11 cellular contexts compared by ENCODE assay signal in the genomic region with DNA sequence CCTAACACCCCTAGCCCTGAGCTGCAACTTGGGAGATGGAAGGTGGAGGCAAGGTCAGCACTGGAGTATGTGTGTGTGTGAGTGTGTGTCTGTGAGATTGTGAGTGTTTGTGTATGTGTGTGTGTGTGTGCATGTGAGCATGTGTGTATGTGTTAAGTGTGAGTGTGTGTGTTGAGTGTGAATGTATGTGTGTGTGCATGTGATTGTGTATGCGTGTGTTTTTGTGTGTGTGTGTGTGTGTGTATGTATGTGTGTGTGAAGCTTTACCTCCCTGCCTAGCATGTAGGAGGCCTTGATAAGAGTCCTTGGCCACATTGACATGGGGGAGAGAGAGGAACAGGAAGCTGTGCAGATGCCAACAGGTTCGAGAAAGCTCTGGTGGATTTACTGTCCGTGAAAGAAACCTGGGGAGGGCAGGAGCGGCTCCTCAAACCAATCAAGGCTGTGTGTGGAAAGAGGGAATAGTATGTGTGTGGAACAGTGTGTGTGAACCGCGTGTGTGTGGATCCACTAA. TPM values are rescaled to one million over a fixed set of nuclear protein-coding genes. Genes with fewer than 3 reads are reported as not detected.
DNase-seq lines count a peak whose midpoint lies in the region; ATAC-seq and TF ChIP-seq lines count a peak whose summit lies in the region.
"Had no signal": no experiment of that assay in that cellular context is flagged by ENCODE, and none has a peak within 500 bp of the region (broad histone marks: within the 10 kb centered on the region; RNA-seq: fewer than 3 reads in every experiment).

No MANE protein-coding gene starts in this region.

- H3K4ac ChIP-seq in IMR-90 (ENCODE audit: low read depth, low read length) = peak overlapping the region; percentile 13; the same call in 1 of the 2 replicates
- H3K4ac ChIP-seq in neuronal stem cell (ENCODE audit: low read length) = no peak overlapping the region

- no TSS peak for BruUV-seq in IMR-90 (replicated peaks; lab: Mats Ljungman, UMichigan)

- no peaks in the 10 kb centered on the region for H3K27me3 ChIP-seq in CD4-positive, CD25-positive, alpha-beta regulatory T cell (ENCODE audit: control insufficient read depth, insufficient read depth, low read length)
- H3K27me3 ChIP-seq in IMR-90 (ENCODE audit: control insufficient read depth, insufficient read depth, low read length) (no peaks in the 10 kb centered on the region), neuronal stem cell (ENCODE audit: control insufficient read depth in 3 of 3, insufficient read depth in 3 of 3, low read depth in 1 of 3, low read length in 3 of 3) (no peaks in the 10 kb centered on the region)
- H3K27me3 ChIP-seq: foreskin keratinocyte had no signal

- H3K4me2 ChIP-seq in IMR-90 (ENCODE audit: low read depth, low read length) (no peak overlapping the region), neuronal stem cell (ENCODE audit: insufficient read depth, low read length, poor library complexity, severe bottlenecking) (no peak overlapping the region)

- no peaks in the 10 kb centered on the region for H3K36me3 ChIP-seq in CD4-positive, CD25-positive, alpha-beta regulatory T cell (ENCODE audit: control insufficient read depth, insufficient read depth, low read length)
- H3K36me3 ChIP-seq in IMR-90 (ENCODE audit: control insufficient read depth, insufficient read depth, low read length) = peaks cover 10% of the 10 kb centered on the region; the same call in 1 of the 2 replicates
- no peaks in the 10 kb centered on the region for H3K36me3 ChIP-seq in neuronal stem cell (replicated peaks in 1 of 2; ENCODE audit: control insufficient read depth in 2 of 2, insufficient read depth in 2 of 2, low read length in 2 of 2)

- TF ChIP-seq RAD21 in IMR-90 (IDR thresholded peaks at IDR 0.05; ENCODE audit: low read length) = no peak

- 0 out of 2 replicates have a peak overlapping the region, but pooled peaks have one; percentile 4 for H4K5ac ChIP-seq in IMR-90 (ENCODE audit: low read depth, low read length)

- H4K20me1 ChIP-seq in IMR-90 (ENCODE audit: insufficient read depth, low read length) = no peaks in the 10 kb centered on the region

- H2BK120ac ChIP-seq in IMR-90 (ENCODE audit: low read depth, low read length) (no peak overlapping the region; the same call in 1 of the 2 replicates), neuronal stem cell (ENCODE audit: low read depth, low read length) (no peak overlapping the region)

- peaks cover 5 to 18% (median 9%) of the 10 kb centered on the region in 4 donors for H3K4me1 Mint-ChIP-seq in CD4-positive, CD25-positive, alpha-beta regulatory T cell
- H3K4me1 Mint-ChIP-seq in central memory CD8-positive, alpha-beta T cell = peaks cover 36% of the 10 kb centered on the region

- H3K4me3 ChIP-seq in CD4-positive, CD25-positive, alpha-beta regulatory T cell (ENCODE audit: low read depth, low read length) = no peak overlapping the region
- H3K4me3 ChIP-seq in IMR-90 (ENCODE audit: insufficient read depth, low read depth, low read length) = no peak overlapping the region
- peak overlapping the region in 1 of 2 donors; percentile 10 for H3K4me3 ChIP-seq in neuronal stem cell (ENCODE audit: low read length in 2 of 2)

- TF ChIP-seq POLR2A in IMR-90 (IDR thresholded peaks at IDR 0.05; ENCODE audit: low read depth, low read length) = no peak

- H3K9me3 Mint-ChIP-seq in CD4-positive, CD25-positive, alpha-beta regulatory T cell = no peaks in the 10 kb centered on the region
- H3K9me3 Mint-ChIP-seq in central memory CD8-positive, alpha-beta T cell = no peaks in the 10 kb centered on the region

- H3K9me1 ChIP-seq in IMR-90 (ENCODE audit: insufficient read depth, low read length) = peaks cover 8% of the 10 kb centered on the region

- no peak for ATAC-seq in CD4-positive, CD25-positive, alpha-beta regulatory T cell (ENCODE audit: low read depth in 2 of 2)
- ATAC-seq in IMR-90 (ENCODE audit: low read depth) (no peak), GM21528 (IDR thresholded peaks at IDR 0.05; ENCODE audit: low FRiP score, unreplicated experiment) (no peak), GM18511 (IDR thresholded peaks at IDR 0.05; ENCODE audit: unreplicated experiment) (no peak)
- ATAC-seq in central memory CD8-positive, alpha-beta T cell (replicated peaks; ENCODE audit: extremely low read depth, poor library complexity, severe bottlenecking) = peak; percentile 30
- ATAC-seq: foreskin keratinocyte had no signal

- no peak overlapping the region for H3K56ac ChIP-seq in IMR-90 (ENCODE audit: extremely low read depth, insufficient read depth, low read length)

- H3K23ac ChIP-seq in IMR-90 (ENCODE audit: low read depth, low read length) = no peak overlapping the region; the same call in 1 of the 2 replicates
- H3K23ac ChIP-seq in neuronal stem cell (ENCODE audit: low read depth, low read length, poor library complexity) = peak overlapping the region; percentile 16

- POLR2A ChIA-PET in IMR-90 (lab: Charles Lee; ENCODE audit: unreplicated experiment) = no interaction called here

- in situ Hi-C loops in IMR-90 (cut with MboI; ENCODE audit: low sequenced_read_pairs) = no loop called here

- dilution Hi-C loops in IMR-90 (cut with HindIII; ENCODE audit: low sequenced_read_pairs, unreplicated experiment) = no loop called here

- H2BK12ac ChIP-seq in neuronal stem cell (ENCODE audit: low read length) = no peak overlapping the region

- no peak overlapping the region for H2AFZ ChIP-seq in IMR-90 (replicated peaks; ENCODE audit: low read length, poor library complexity)
- H2AFZ ChIP-seq in neuronal stem cell (ENCODE audit: low read length) = no peak overlapping the region

- CTCF ChIA-PET in IMR-90 (lab: Yijun Ruan, JAX) = no interaction called here

- no peak for DNase-seq in CD4-positive, CD25-positive, alpha-beta regulatory T cell
- no peak for DNase-seq in IMR-90
- no peak for DNase-seq in central memory CD8-positive, alpha-beta T cell (ENCODE audit: low spot score in 2 of 2)
- DNase-seq in neuronal stem cell (ENCODE audit: low spot score) = no peak
- DNase-seq in activated effector memory CD4-positive, alpha-beta T cell treated with Interleukin-2 at 50 U/mL for 16 hours = no peak
- DNase-seq in stimulated activated CD4-positive, alpha-beta T cell treated with anti-CD3 and anti-CD28 coated beads, Interleukin-12 subunit alpha, Interleukin-12 subunit beta, amount 100 ng/mL, for 4 hours = no peak
- DNase-seq: foreskin keratinocyte had no signal

- H3K18ac ChIP-seq in IMR-90 (ENCODE audit: low read depth, low read length) (no peak overlapping the region), neuronal stem cell (ENCODE audit: low read length) (peak overlapping the region; percentile 72)

- H3K79me1 ChIP-seq in IMR-90 (ENCODE audit: low read depth in 1 of 2, low read length in 2 of 2) (peaks cover 0 to 12% of the 10 kb centered on the region in 2 experiments; a peak in 1 of 4 replicates), neuronal stem cell (ENCODE audit: low read depth, low read length) (peaks cover 5% of the 10 kb centered on the region)

- H2BK5ac ChIP-seq in IMR-90 (ENCODE audit: low read depth, low read length, poor library complexity, severe bottlenecking) = peak overlapping the region; percentile 52
- peak overlapping the region; percentile 42 for H2BK5ac ChIP-seq in neuronal stem cell (ENCODE audit: low read length)

- no peaks in the 10 kb centered on the region for H3K9me3 ChIP-seq in CD4-positive, CD25-positive, alpha-beta regulatory T cell (ENCODE audit: control insufficient read depth in 2 of 2, low read length in 2 of 2)
- H3K9me3 ChIP-seq in IMR-90 (ENCODE audit: control insufficient read depth, insufficient read depth, low read length) = no peaks in the 10 kb centered on the region
- H3K9me3 ChIP-seq in neuronal stem cell (replicated peaks in 1 of 2; ENCODE audit: control insufficient read depth in 2 of 2, insufficient read depth in 1 of 2, low read depth in 1 of 2, low read length in 2 of 2) = no peaks in the 10 kb centered on the region
- H3K9me3 ChIP-seq: Caco-2 had no signal

- H2BK20ac ChIP-seq in IMR-90 (ENCODE audit: low read depth, low read length) = 0 out of 2 replicates have a peak overlapping the region, but pooled peaks have one; percentile 27

- H2BK15ac ChIP-seq in IMR-90 (ENCODE audit: low read depth, low read length) = no peak overlapping the region
- peak overlapping the region; percentile 78 for H2BK15ac ChIP-seq in neuronal stem cell (ENCODE audit: low read length)

- no peak overlapping the region for H3K14ac ChIP-seq in IMR-90 (replicated peaks; ENCODE audit: low read depth, low read length)
- no peak overlapping the region for H3K14ac ChIP-seq in neuronal stem cell (ENCODE audit: low read length)

- H2AK5ac ChIP-seq in IMR-90 (ENCODE audit: low read depth, low read length) (peak overlapping the region; percentile 63; the same call in 1 of the 2 replicates), neuronal stem cell (ENCODE audit: low read depth, low read length) (peak overlapping the region; percentile 66)

- intact Hi-C loops in IMR-90 (cut with micrococcal nuclease) = no loop called here

- H3K27me3 Mint-ChIP-seq in CD4-positive, CD25-positive, alpha-beta regulatory T cell = no peaks in the 10 kb centered on the region
- H3K27me3 Mint-ChIP-seq in central memory CD8-positive, alpha-beta T cell = no peaks in the 10 kb centered on the region

- peak overlapping the region in 2 of 3 donors; percentile 20 to 75 for H3K27ac Mint-ChIP-seq in CD4-positive, CD25-positive, alpha-beta regulatory T cell
- peak overlapping the region; percentile 71 for H3K27ac Mint-ChIP-seq in central memory CD8-positive, alpha-beta T cell (ENCODE audit: low read depth)

- H4K91ac ChIP-seq in IMR-90 (ENCODE audit: insufficient read depth, low read depth, low read length) = no peak overlapping the region
- H4K91ac ChIP-seq in neuronal stem cell (ENCODE audit: low read depth, low read length, poor library complexity) = no peak overlapping the region

- H3K9ac ChIP-seq in IMR-90 (ENCODE audit: low read depth, low read length) (no peak overlapping the region), neuronal stem cell (ENCODE audit: low read depth, low read length, poor library complexity) (no peak overlapping the region)

- no peak overlapping the region for H3K27ac ChIP-seq in CD4-positive, CD25-positive, alpha-beta regulatory T cell (ENCODE audit: insufficient read depth, low read length, poor library complexity, severe bottlenecking)
- H3K27ac ChIP-seq in IMR-90 (ENCODE audit: insufficient read depth, low read length) = no peak overlapping the region
- H3K27ac ChIP-seq in neuronal stem cell (replicated peaks; ENCODE audit: low read length) = no peak overlapping the region
- H3K27ac ChIP-seq: foreskin keratinocyte had no signal

- H4K8ac ChIP-seq in IMR-90 (ENCODE audit: low read depth in 2 of 2, low read length in 2 of 2) (no peak overlapping the region), neuronal stem cell (ENCODE audit: low read depth, low read length) (no peak overlapping the region)

- H3K4me1 ChIP-seq in CD4-positive, CD25-positive, alpha-beta regulatory T cell (ENCODE audit: control insufficient read depth, insufficient read depth, low read length, poor library complexity, severe bottlenecking) = no peaks in the 10 kb centered on the region
- H3K4me1 ChIP-seq in IMR-90 (ENCODE audit: control insufficient read depth, insufficient read depth, low read length) (peaks cover 28% of the 10 kb centered on the region), neuronal stem cell (ENCODE audit: control insufficient read depth in 2 of 2, insufficient read depth in 1 of 2, low read depth in 1 of 2, low read length in 2 of 2) (peaks cover 9 to 25% of the 10 kb centered on the region in 2 donors)
- H3K4me1 ChIP-seq: foreskin keratinocyte had no signal

- H3K36me3 Mint-ChIP-seq in CD4-positive, CD25-positive, alpha-beta regulatory T cell = no peaks in the 10 kb centered on the region
- peaks cover 3% of the 10 kb centered on the region for H3K36me3 Mint-ChIP-seq in central memory CD8-positive, alpha-beta T cell (ENCODE audit: insufficient read depth)

- TF ChIP-seq CTCF in IMR-90 (conservative IDR thresholded peaks at IDR 0.05; ENCODE audit: low read depth, low read length) = no peak

- 87% methylated on average over 6 of the region's 6 CpGs; no CpG with 5 or more reads in 1 of the 2 experiments for WGBS in IMR-90 (ENCODE audit: extremely low coverage in 2 of 2, insufficient read length in 1 of 2), 2 experiments
- WGBS in neuronal stem cell (ENCODE audit: extremely low coverage in 2 of 2, insufficient read length in 2 of 2, insufficient replicate concordance in 1 of 2), 2 donors = 88% methylated on average over 1 of the region's 6 CpGs; no CpG with 5 or more reads in 1 of the 2 donors

- H3K4me3 Mint-ChIP-seq in CD4-positive, CD25-positive, alpha-beta regulatory T cell = peak overlapping the region in 2 of 4 donors; percentile 1 to 67
- H3K4me3 Mint-ChIP-seq in central memory CD8-positive, alpha-beta T cell = peak overlapping the region; percentile 49

- no peak overlapping the region for H2AK9ac ChIP-seq in IMR-90 (replicated peaks; ENCODE audit: low read depth, low read length, poor library complexity)

RNA-seq across cellular contexts. Expression of a gene that starts 9.3 kb away (rescaled TPM):
- 1.3 TPM for total RNA-seq in CD4-positive, CD25-positive, alpha-beta regulatory T cell
- under 1 TPM in 3 of 4 donors, not detected in 1; 0.37 to 0.67 (median 0.39) TPM for polyA plus RNA-seq in CD4-positive, CD25-positive, alpha-beta regulatory T cell
- 5.9 and 6.1 TPM in 2 replicates for total RNA-seq in IMR-90 (2012; rRNA removed)
- 8.6 and 10.1 TPM in 2 replicates for polyA plus RNA-seq in IMR-90 (2012; rRNA removed)
- 4.5 and 6.1 TPM in 2 replicates for polyA plus RNA-seq in IMR-90 (2012; cell fraction: cytosol; rRNA removed)
- polyA plus RNA-seq in IMR-90 (2012; cell fraction: nucleus; rRNA removed; ENCODE audit: low replicate concordance) = 46.1 and 53.0 TPM in 2 replicates
- 13.0 TPM for polyA plus RNA-seq in neuronal stem cell (2013, experiment 1 of 2)
- polyA plus RNA-seq in neuronal stem cell (2013, experiment 2 of 2) = 13.1 TPM

RNA-seq across cellular contexts. Expression of a gene that starts 9.7 kb away (rescaled TPM):
- 0.44 TPM for total RNA-seq in CD4-positive, CD25-positive, alpha-beta regulatory T cell
- polyA plus RNA-seq in CD4-positive, CD25-positive, alpha-beta regulatory T cell = not detected
- 11.7 and 13.6 TPM in 2 replicates for total RNA-seq in IMR-90 (2012; rRNA removed)
- polyA plus RNA-seq in IMR-90 (2012; rRNA removed) = 19.7 and 30.0 TPM in 2 replicates
- 16.4 and 30.1 TPM in 2 replicates for polyA plus RNA-seq in IMR-90 (2012; cell fraction: cytosol; rRNA removed)
- polyA plus RNA-seq in IMR-90 (2012; cell fraction: nucleus; rRNA removed; ENCODE audit: low replicate concordance) = 18.4 and 24.2 TPM in 2 replicates
- 0.22 TPM for polyA plus RNA-seq in neuronal stem cell (2013, experiment 1 of 2)
- 0.26 TPM for polyA plus RNA-seq in neuronal stem cell (2013, experiment 2 of 2)

RNA-seq across cellular contexts. Expression of a gene that starts 31.8 kb away (rescaled TPM):
- 10.7 TPM for total RNA-seq in CD4-positive, CD25-positive, alpha-beta regulatory T cell
- polyA plus RNA-seq in CD4-positive, CD25-positive, alpha-beta regulatory T cell = 10 to 100 TPM; 19.8 to 30.0 (median 25.6) TPM
- total RNA-seq in IMR-90 (2012; rRNA removed) = 12.4 and 18.6 TPM in 2 replicates
- 8.4 and 10.6 TPM in 2 replicates for polyA plus RNA-seq in IMR-90 (2012; rRNA removed)
- 1.7 and 2.4 TPM in 2 replicates for polyA plus RNA-seq in IMR-90 (2012; cell fraction: cytosol; rRNA removed)
- polyA plus RNA-seq in IMR-90 (2012; cell fraction: nucleus; rRNA removed; ENCODE audit: low replicate concordance) = 0.39 and 4.0 TPM in 2 replicates
- polyA plus RNA-seq in neuronal stem cell (2013, experiment 1 of 2) = 65.4 TPM
- 66.3 TPM for polyA plus RNA-seq in neuronal stem cell (2013, experiment 2 of 2)

RNA-seq across cellular contexts. Expression of a gene that starts 57.8 kb away (rescaled TPM):
- not detected for total RNA-seq in CD4-positive, CD25-positive, alpha-beta regulatory T cell
- not detected for polyA plus RNA-seq in CD4-positive, CD25-positive, alpha-beta regulatory T cell
- total RNA-seq in IMR-90 (2012; rRNA removed) = not detected in 2 replicates
- polyA plus RNA-seq in IMR-90 (2012; rRNA removed) = not detected in 2 replicates
- polyA plus RNA-seq in IMR-90 (2012; cell fraction: cytosol; rRNA removed) = not detected in 2 replicates
- not detected in 2 replicates for polyA plus RNA-seq in IMR-90 (2012; cell fraction: nucleus; rRNA removed; ENCODE audit: low replicate concordance)
- polyA plus RNA-seq in neuronal stem cell (2013, experiment 1 of 2) = not detected
- polyA plus RNA-seq in neuronal stem cell (2013, experiment 2 of 2) = 0.03 TPM
- total RNA-seq: Caco-2, foreskin keratinocyte, lung microvascular endothelial cell had no signal
- polyA plus RNA-seq: foreskin keratinocyte had no signal
